Comparison of ENCODE assay signal across 8 cellular contexts in the genomic region with DNA sequence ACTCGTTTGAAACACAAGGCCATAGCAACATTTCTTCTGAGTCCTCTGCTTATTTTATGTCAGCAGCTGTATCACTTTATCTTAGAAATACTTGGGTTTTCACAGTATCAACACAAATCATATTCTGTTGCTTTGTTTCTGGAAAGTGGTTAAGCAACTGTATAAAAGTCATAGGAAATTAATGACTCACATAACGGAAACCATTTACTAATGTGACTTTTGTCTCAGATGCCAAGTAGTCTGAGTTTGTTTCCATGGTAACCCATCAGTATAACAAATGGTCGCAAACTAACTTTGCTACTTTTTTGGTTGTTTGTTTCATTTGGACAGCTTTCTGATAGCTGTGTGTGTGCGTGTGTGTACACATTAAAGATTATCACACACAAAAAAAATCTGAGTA. TPM values are rescaled to one million over a fixed set of nuclear protein-coding genes. Genes with fewer than 3 reads are reported as not detected.
A peak's percentile ranks its signal among the peaks of the same experiment; 100 is the strongest.
DNase-seq lines count a peak whose midpoint lies in the region; ATAC-seq and TF ChIP-seq lines count a peak whose summit lies in the region.

No MANE protein-coding gene starts in this region.

- WGBS in mesodermal cell (ENCODE audit: insufficient coverage in 2 of 2), 2 experiments: 75% methylated on average over 2 of the region's 4 CpGs; no CpG with 5 or more reads in 1 of the 2 experiments

- TF ChIP-seq CTCF in cardiac fibroblast (IDR thresholded peaks at IDR 0.05; ENCODE audit: low read depth, low read length) (no peak), GM20000 (IDR thresholded peaks at IDR 0.05; ENCODE audit: extremely low read depth, missing control alignments) (no peak)

- DNase-seq in AML-193 (lab: John Stamatoyannopoulos, UW) (peak; percentile 61 to 68), MG63 (peak; percentile 35), cardiac fibroblast (ENCODE audit: low read depth in 2 of 2) (peak; percentile 98), DMS114 treated with DMSO at 0.1 percent for 48 hours (lab: John Stamatoyannopoulos, UW; ENCODE audit: unreplicated experiment) (no peak), GM20000 (ENCODE audit: low spot score) (no peak)

- no peak overlapping the region for H3K4me3 ChIP-seq in MG63
- H3K4me3 ChIP-seq in cardiac fibroblast (replicated peaks in 1 of 2; ENCODE audit: low read depth in 2 of 2, low read length in 2 of 2): no peak overlapping the region
- H3K4me3 ChIP-seq in mesodermal cell (ENCODE audit: extremely low read depth, insufficient read depth, low read length, poor library complexity, severe bottlenecking): no peak overlapping the region

- no peaks in the 10 kb centered on the region for H3K27me3 ChIP-seq in MG63

- no peak for ATAC-seq in GM19324 (IDR thresholded peaks at IDR 0.05; ENCODE audit: low FRiP score, unreplicated experiment)
- ATAC-seq in GM19023 (IDR thresholded peaks at IDR 0.05; ENCODE audit: unreplicated experiment): no peak

- peak overlapping the region; percentile 48 for H3K27ac ChIP-seq in mesodermal cell (ENCODE audit: low read depth, low read length, severe bottlenecking)

- 0 out of 2 replicates have a peak, but pooled peaks cover 3% of the 10 kb centered on the region for H3K36me3 ChIP-seq in MG63
- H3K36me3 ChIP-seq in mesodermal cell (ENCODE audit: control insufficient read depth, insufficient read depth, low read length): no peaks in the 10 kb centered on the region

- 0 out of 2 replicates have a peak, but pooled peaks cover 3% of the 10 kb centered on the region for H3K9me3 ChIP-seq in MG63
- H3K9me3 ChIP-seq in mesodermal cell (ENCODE audit: control insufficient read depth, low read length): no peaks in the 10 kb centered on the region

- H3K4me1 ChIP-seq in mesodermal cell (ENCODE audit: control insufficient read depth, insufficient read depth, low read length, poor library complexity, severe bottlenecking): peaks cover 9% of the 10 kb centered on the region

RNA-seq across cellular contexts. Expression of gene EEIG2, which starts 31.0 kb away (rescaled TPM):
- total RNA-seq in MG63 (2014; rRNA removed; shearing (Covaris generic); ENCODE audit: low replicate concordance): 26.7 and 47.5 TPM in 2 replicates
- polyA plus RNA-seq in mesodermal cell (2013, experiment 1 of 2): 12.9 TPM
- polyA plus RNA-seq in mesodermal cell (2013, experiment 2 of 2): 12.0 TPM

Comparison
In these comparisons a context has a peak if more than half of its experiments do, and no peak if none do; other contexts are left out.
1. DNase-seq: peak in AML-193 (2 of 2), MG63 (single experiment) and cardiac fibroblast (2 of 2); none in DMS114 treated with DMSO at 0.1 percent for 48 hours (single experiment) and GM20000 (single experiment).